8 cellular contexts compared by ENCODE assay signal in the genomic region with DNA sequence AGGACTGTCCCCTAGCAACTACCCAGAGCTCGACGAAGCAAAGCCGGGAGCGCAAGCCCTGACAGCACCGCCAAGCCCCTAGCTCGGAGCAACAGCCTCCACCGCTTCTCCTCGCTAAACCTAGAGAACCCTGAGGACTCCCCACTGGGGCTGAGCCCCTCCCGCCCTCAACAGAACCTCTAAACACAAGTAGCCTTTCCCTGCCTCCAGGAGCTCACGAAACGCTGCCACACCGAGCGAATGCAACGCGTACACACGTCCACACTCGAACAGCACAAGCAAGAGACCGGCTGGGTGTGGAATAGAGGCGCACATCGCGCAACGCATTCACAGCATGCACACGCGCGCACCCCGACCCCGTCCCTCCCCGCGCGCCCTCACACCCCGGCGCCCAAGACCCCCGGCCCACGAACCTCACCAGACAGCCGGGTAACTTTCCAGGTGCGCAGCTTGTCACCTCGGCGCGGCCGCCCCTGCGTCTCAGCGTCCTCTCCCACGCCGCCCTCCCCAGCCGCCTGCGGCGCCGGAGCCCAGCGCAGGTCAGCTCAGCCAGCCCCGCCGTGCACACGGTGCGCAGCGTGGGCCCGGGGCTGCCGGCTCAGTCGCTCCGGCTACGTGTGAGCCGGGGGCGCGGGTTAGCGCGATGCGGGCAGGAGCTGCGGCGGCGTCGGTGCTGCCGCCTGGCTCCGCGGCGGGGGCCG. TPM values are rescaled to one million over a fixed set of nuclear protein-coding genes. Genes with fewer than 3 reads are reported as not detected.
DNase-seq lines count a peak whose midpoint lies in the region; ATAC-seq and TF ChIP-seq lines count a peak whose summit lies in the region.

No MANE protein-coding gene starts in this region.

- DNase-seq in COR-L47 (lab: John Stamatoyannopoulos, UW) (peak; percentile 43), NCI-H2171 treated with DMSO at 0.1 percent for 48 hours (lab: John Stamatoyannopoulos, UW) (peak; percentile 31), endothelial cell (ENCODE audit: low spot score) (peak; percentile 33), NCI-H128 (lab: John Stamatoyannopoulos, UW; ENCODE audit: unreplicated experiment) (no peak)
- DNase-seq in natural killer cell treated with Interleukin-12 subunit alpha and Interleukin-12 subunit beta and Interleukin-15 and Interleukin-18, amount 100 ng/mL, for 72 hours (ENCODE audit: low spot score) = no peak

- H3K27me3 Mint-ChIP-seq in endothelial cell (ENCODE audit: unreplicated experiment) = peaks cover 17% of the 10 kb centered on the region
- peaks cover 15 to 19% of the 10 kb centered on the region in 2 donors for H3K27me3 Mint-ChIP-seq in natural killer cell treated with Interleukin-12 subunit alpha and Interleukin-12 subunit beta and Interleukin-15 and Interleukin-18, amount 100 ng/mL, for 72 hours

- peaks cover 9% of the 10 kb centered on the region for H3K4me1 Mint-ChIP-seq in endothelial cell (ENCODE audit: unreplicated experiment)
- H3K4me1 Mint-ChIP-seq in natural killer cell treated with Interleukin-12 subunit alpha and Interleukin-12 subunit beta and Interleukin-15 and Interleukin-18, amount 100 ng/mL, for 72 hours (ENCODE audit: low read depth in 2 of 2) = no peaks in the 10 kb centered on the region

- ATAC-seq in natural killer cell treated with Interleukin-12 subunit alpha and Interleukin-12 subunit beta and Interleukin-15 and Interleukin-18, amount 100 ng/mL, for 72 hours = peak; percentile 41 to 43
- ATAC-seq in GM19463 (IDR thresholded peaks at IDR 0.05; ENCODE audit: unreplicated experiment) (no peak), HG03469 (IDR thresholded peaks at IDR 0.05; ENCODE audit: unreplicated experiment) (no peak), HG02973 (IDR thresholded peaks at IDR 0.05; ENCODE audit: unreplicated experiment) (no peak)

- H3K9me3 Mint-ChIP-seq in endothelial cell (ENCODE audit: unreplicated experiment) = no peaks in the 10 kb centered on the region
- peaks cover 4% of the 10 kb centered on the region for H3K9me3 Mint-ChIP-seq in natural killer cell treated with Interleukin-12 subunit alpha and Interleukin-12 subunit beta and Interleukin-15 and Interleukin-18, amount 100 ng/mL, for 72 hours

- H3K27ac Mint-ChIP-seq in endothelial cell (ENCODE audit: unreplicated experiment) = no peak overlapping the region
- H3K27ac Mint-ChIP-seq in natural killer cell treated with Interleukin-12 subunit alpha and Interleukin-12 subunit beta and Interleukin-15 and Interleukin-18, amount 100 ng/mL, for 72 hours = no peak overlapping the region

- no peaks in the 10 kb centered on the region for H3K36me3 Mint-ChIP-seq in endothelial cell (ENCODE audit: low read depth, unreplicated experiment)
- H3K36me3 Mint-ChIP-seq in natural killer cell treated with Interleukin-12 subunit alpha and Interleukin-12 subunit beta and Interleukin-15 and Interleukin-18, amount 100 ng/mL, for 72 hours = no peaks in the 10 kb centered on the region

- peak overlapping the region; percentile 80 for H3K4me3 Mint-ChIP-seq in endothelial cell (ENCODE audit: unreplicated experiment)
- peak overlapping the region; percentile 59 for H3K4me3 Mint-ChIP-seq in natural killer cell treated with Interleukin-12 subunit alpha and Interleukin-12 subunit beta and Interleukin-15 and Interleukin-18, amount 100 ng/mL, for 72 hours

- TF ChIP-seq CTCF in endothelial cell (IDR thresholded peaks at IDR 0.05; ENCODE audit: unreplicated experiment) = no peak

RNA-seq across cellular contexts. Expression of a gene that starts 0.4 kb away (rescaled TPM):
- 0.72 TPM for total RNA-seq in endothelial cell (ENCODE audit: unreplicated experiment)
- total RNA-seq in natural killer cell treated with Interleukin-12 subunit alpha and Interleukin-12 subunit beta and Interleukin-15 and Interleukin-18, amount 100 ng/mL, for 72 hours = under 1 TPM; 0.10 to 0.33 TPM

Comparison
In these comparisons a context has a peak if more than half of its experiments do, and no peak if none do; other contexts are left out.
1. DNase-seq: peak in COR-L47 (single experiment), NCI-H2171 treated with DMSO at 0.1 percent for 48 hours (single experiment) and endothelial cell (single experiment); none in natural killer cell treated with Interleukin-12 subunit alpha and Interleukin-12 subunit beta and Interleukin-15 and Interleukin-18, amount 100 ng/mL, for 72 hours (single experiment) and NCI-H128 (single experiment).
2. ATAC-seq: peak in natural killer cell treated with Interleukin-12 subunit alpha and Interleukin-12 subunit beta and Interleukin-15 and Interleukin-18, amount 100 ng/mL, for 72 hours (2 of 2); none in GM19463 (single experiment), HG03469 (single experiment) and HG02973 (single experiment).